Comparison of ENCODE assay signal across 19 cellular contexts in genomic region chr4:13903061-13903460, GRCh38.
"Had no signal": no experiment of that assay in that cellular context is flagged by ENCODE, and none has a peak within 500 bp of the region (broad histone marks: within the 10 kb centered on the region; RNA-seq: fewer than 3 reads in every experiment).

No MANE protein-coding gene starts in this region.

- FAIRE-seq: colon, pancreas had no signal

- H3K9me3 ChIP-seq: pancreas, prostate gland, right lobe of liver, tibial artery, upper lobe of left lung, vagina had no signal

- H3K27me3 ChIP-seq: hepatocyte, pancreas, right lobe of liver, tibial artery, upper lobe of left lung, vagina had no signal

- H2AFZ ChIP-seq: hepatocyte had no signal

- H3K36me3 ChIP-seq: pancreas, prostate gland, right lobe of liver, tibial artery, upper lobe of left lung, vagina had no signal

- H3K4me3 ChIP-seq: hepatocyte, lung, pancreas, prostate gland, right lobe of liver, tibial artery, upper lobe of left lung, vagina had no signal

- DNase-seq: cerebellar nuclear complex; head of caudate nucleus; left colon; left ventricle myocardium superior; mesendoderm; naive thymus-derived CD8-positive, alpha-beta T cell; pancreas; right lobe of liver; stimulated activated CD4-positive, alpha-beta T cell treated with anti-CD3 and anti-CD28 coated beads, Interleukin-4, amount 100 ng/mL, for 1 hour; stimulated activated CD8-positive, alpha-beta memory T cell treated with anti-CD3 and anti-CD28 coated beads, Interleukin-4, amount 100 ng/mL, for 48 hours; stimulated activated naive CD8-positive, alpha-beta T cell treated with anti-CD3 and anti-CD28 coated beads, Interleukin-15, Interleukin-2, amounts not matched to agents 100 U/mL and 50 U/mL, for 24 hours; tibial artery; upper lobe of left lung had no signal

- H3K79me2 ChIP-seq: hepatocyte had no signal

- H3K27ac ChIP-seq: hepatocyte, pancreas, prostate gland, right lobe of liver, tibial artery, upper lobe of left lung, vagina had no signal

- H3K4me2 ChIP-seq: hepatocyte had no signal

- H3K4me1 ChIP-seq: pancreas, prostate gland, right lobe of liver, upper lobe of left lung, vagina had no signal

- ATAC-seq: left colon; left ventricle myocardium superior; naive thymus-derived CD8-positive, alpha-beta T cell; pancreas; right lobe of liver; stimulated activated effector memory CD8-positive, alpha-beta T cell treated with anti-CD3 and anti-CD28 coated beads, Interleukin-12 subunit alpha, Interleukin-12 subunit beta, amount 100 ng/mL, for 72 hours; stimulated activated naive CD8-positive, alpha-beta T cell treated with anti-CD3 and anti-CD28 coated beads, Interleukin-15, Interleukin-2, amounts not matched to agents 100 U/mL and 50 U/mL, for 24 hours had no signal
